In the genomic region with DNA sequence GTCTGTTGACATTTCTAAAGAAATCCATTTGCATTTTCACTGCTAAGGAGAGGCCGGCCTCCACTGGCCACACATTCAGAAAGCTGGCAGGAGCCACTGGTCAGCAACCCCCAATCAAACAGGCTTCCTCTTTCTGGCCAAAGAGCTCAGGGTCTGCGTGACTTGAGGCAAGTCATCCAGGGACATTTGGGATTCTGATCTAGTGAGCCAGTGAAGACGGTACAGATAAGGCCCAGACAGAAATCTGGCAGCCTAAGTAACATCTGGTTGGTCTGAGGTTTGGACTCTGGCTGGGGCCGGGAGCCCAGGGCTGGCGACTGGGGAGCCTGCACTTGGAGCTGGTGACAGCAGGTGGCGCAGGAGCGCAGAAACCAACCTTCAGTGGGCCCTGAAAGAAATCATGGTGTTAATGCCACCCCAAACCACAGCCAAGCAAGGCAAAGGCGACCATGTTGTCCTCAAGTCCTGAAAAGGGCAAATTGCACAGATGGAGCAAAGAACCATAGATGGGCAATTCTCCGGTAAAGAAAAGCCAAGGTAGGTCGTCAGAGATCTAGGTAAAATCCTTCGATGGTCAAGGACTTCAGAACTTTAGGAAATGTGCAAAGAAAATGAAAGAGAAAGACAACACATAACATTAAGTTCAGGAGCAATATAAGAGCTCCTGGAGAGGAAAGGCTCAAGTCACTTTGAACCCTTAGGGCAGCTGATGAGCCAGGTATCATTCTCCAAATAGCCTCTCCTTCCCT, we compare ENCODE assay signal across 8 cellular contexts.
A peak's percentile ranks its signal among the peaks of the same experiment; 100 is the strongest.
DNase-seq lines count a peak whose midpoint lies in the region; ATAC-seq and TF ChIP-seq lines count a peak whose summit lies in the region.

No MANE protein-coding gene starts in this region.

- no peak overlapping the region for H3K4me3 ChIP-seq in dorsolateral prefrontal cortex
- H3K4me3 ChIP-seq in lower lobe of right lung = no peak overlapping the region

- no peaks in the 10 kb centered on the region for H3K9me3 ChIP-seq in lower lobe of right lung

- H3K27ac ChIP-seq in dorsolateral prefrontal cortex (peak overlapping the region; percentile 21 to 99 (median 96)), lower lobe of right lung (no peak overlapping the region)

- peak; percentile 44 to 97 (median 89) for TF ChIP-seq CTCF in dorsolateral prefrontal cortex (IDR thresholded peaks at IDR 0.05 in 54 of 56, conservative IDR thresholded peaks at IDR 0.05 in 2 of 56; ENCODE audit: low read depth in 1 of 56, partially characterized antibody in 56 of 56)
- TF ChIP-seq CTCF in lower lobe of right lung (IDR thresholded peaks at IDR 0.05) = peak; percentile 92

- peak; percentile 17 for DNase-seq in DMS53 treated with DMSO at 0.1 percent for 48 hours (lab: John Stamatoyannopoulos, UW; ENCODE audit: unreplicated experiment)
- DNase-seq in HS-5 (ENCODE audit: low read depth) = peak; percentile 68
- peak; percentile 16 for DNase-seq in SKM-1 (lab: John Stamatoyannopoulos, UW; ENCODE audit: unreplicated experiment)
- peak; percentile 32 to 87 (median 76) for DNase-seq in dorsolateral prefrontal cortex
- peak; percentile 70 for DNase-seq in lower lobe of right lung
- DNase-seq in stromal cell of bone marrow (ENCODE audit: low read depth) = peak; percentile 94
- DNase-seq in NCI-H2171 treated with DMSO at 0.1 percent for 48 hours (lab: John Stamatoyannopoulos, UW) = no peak

- H3K4me1 ChIP-seq in lower lobe of right lung = peaks cover 4% of the 10 kb centered on the region

- intact Hi-C loops in dorsolateral prefrontal cortex (cut with DNase I) (loop anchor here (2.0 to 5.0 kb wide), 4 partner anchors 227 to 292 kb away; no protein-coding TSS in a partner anchor), lower lobe of right lung (cut with DNase I) (loop anchor here (5.0 kb wide), 1 partner anchor 287 kb away; no protein-coding TSS in a partner anchor)

- ATAC-seq in GM19452 (IDR thresholded peaks at IDR 0.05; ENCODE audit: unreplicated experiment) (peak; percentile 92), lower lobe of right lung (peak; percentile 91)

- H3K27me3 ChIP-seq in dorsolateral prefrontal cortex (no peaks in the 10 kb centered on the region), lower lobe of right lung (ENCODE audit: low read depth) (no peaks in the 10 kb centered on the region)

- H3K36me3 ChIP-seq in lower lobe of right lung = no peaks in the 10 kb centered on the region
